In genomic region chr9:113417370-113417769, GRCh38 we compare ENCODE assay signal across 17 cellular contexts. TPM values are rescaled to one million over a fixed set of nuclear protein-coding genes. Genes with fewer than 3 reads are reported as not detected.
"Had no signal": no experiment of that assay in that cellular context is flagged by ENCODE, and none has a peak within 500 bp of the region (broad histone marks: within the 10 kb centered on the region; RNA-seq: fewer than 3 reads in every experiment).

No MANE protein-coding gene starts in this region.

- H3K9me3 Mint-ChIP-seq: activated T-cell treated with anti-CD3 and anti-CD28 coated beads, Interleukin-2, amount 50 U/mL, for 24 hours; endodermal cell; immature natural killer cell; naive thymus-derived CD4-positive, alpha-beta T cell had no signal

- H3K9me3 ChIP-seq: suprapubic skin had no signal

- H3K4me3 Mint-ChIP-seq: activated naive CD8-positive, alpha-beta T cell; activated T-cell treated with anti-CD3 and anti-CD28 coated beads, Interleukin-2, amount 50 U/mL, for 24 hours; endodermal cell; immature natural killer cell; naive thymus-derived CD4-positive, alpha-beta T cell had no signal

- H3K27me3 Mint-ChIP-seq: activated naive CD8-positive, alpha-beta T cell; activated T-cell treated with anti-CD3 and anti-CD28 coated beads, Interleukin-2, amount 50 U/mL, for 24 hours had no signal

- H3K36me3 ChIP-seq: brain microvascular endothelial cell, suprapubic skin had no signal

- H3K4me1 Mint-ChIP-seq: endodermal cell; immature natural killer cell; naive thymus-derived CD4-positive, alpha-beta T cell had no signal

- H3K36me3 Mint-ChIP-seq: activated naive CD8-positive, alpha-beta T cell; immature natural killer cell; naive thymus-derived CD4-positive, alpha-beta T cell had no signal

- H3K4me3 ChIP-seq: lung, suprapubic skin had no signal

- H3K79me2 ChIP-seq: parathyroid adenoma had no signal

- H3K4me1 ChIP-seq: parathyroid adenoma, suprapubic skin had no signal

- H2AFZ ChIP-seq: parathyroid adenoma had no signal

- H3K27ac ChIP-seq: brain microvascular endothelial cell, parathyroid adenoma, suprapubic skin had no signal

- DNase-seq: activated CD4-positive, alpha-beta T cell treated with anti-CD3 and anti-CD28 coated beads, Interleukin-2, amount 50 U/mL, for 4 hours; activated effector memory CD4-positive, alpha-beta T cell treated with anti-CD3 and anti-CD28 coated beads, Interleukin-2, amount 50 U/mL, for 16 hours; activated T-cell treated with anti-CD3 and anti-CD28 coated beads, Interleukin-2, amount 50 U/mL, for 24 hours; brain microvascular endothelial cell; dermis blood vessel endothelial cell; endodermal cell; glutamatergic neuron; immature natural killer cell; left colon; naive thymus-derived CD4-positive, alpha-beta T cell; stimulated activated CD4-positive, alpha-beta T cell treated with anti-CD3 and anti-CD28 coated beads, Interleukin-2, amount 100 ng/mL, for 48 hours; stimulated activated CD8-positive, alpha-beta memory T cell treated with anti-CD3 and anti-CD28 coated beads, Interleukin-4, amount 100 ng/mL, for 48 hours; stimulated activated naive CD8-positive, alpha-beta T cell treated with anti-CD3 and anti-CD28 coated beads, Interleukin-15, Interleukin-2, amounts not matched to agents 100 U/mL and 50 U/mL, for 24 hours had no signal

- H3K27me3 ChIP-seq: brain microvascular endothelial cell, suprapubic skin had no signal

- H3K27ac Mint-ChIP-seq: activated naive CD8-positive, alpha-beta T cell; activated T-cell treated with anti-CD3 and anti-CD28 coated beads, Interleukin-2, amount 50 U/mL, for 24 hours; endodermal cell; immature natural killer cell; naive thymus-derived CD4-positive, alpha-beta T cell had no signal

RNA-seq across cellular contexts. Expression of gene C9orf43, which starts 6.8 kb away (rescaled TPM):
- total RNA-seq: dermis blood vessel endothelial cell had no signal
